Comparison of ENCODE assay signal across 18 cellular contexts in genomic region chr16:2273931-2274330, GRCh38. TPM values are rescaled to one million over a fixed set of nuclear protein-coding genes. Genes with fewer than 3 reads are reported as not detected.
"Had no signal": no experiment of that assay in that cellular context is flagged by ENCODE, and none has a peak within 500 bp of the region (broad histone marks: within the 10 kb centered on the region; RNA-seq: fewer than 3 reads in every experiment).

No MANE protein-coding gene starts in this region.

- H3K27ac ChIP-seq: foreskin keratinocyte, left ventricle myocardium inferior, lower lobe of right lung, stomach, thoracic aorta, transverse colon had no signal

- H3K27me3 Mint-ChIP-seq: dendritic cell treated with granulocyte-macrophage colony-stimulating factor and Interleukin-4, amounts not matched to agents 40 ng/mL and 50 ng/mL, for 4 days; memory B cell had no signal

- DNase-seq: erythroblast; foreskin keratinocyte; immature natural killer cell; left ventricle myocardium inferior; lower lobe of right lung; natural killer cell; small intestine; stimulated activated CD4-positive, alpha-beta T cell treated with anti-CD3 and anti-CD28 coated beads, Interleukin-12 subunit alpha, Interleukin-12 subunit beta, amount 100 ng/mL, for 4 hours; stimulated activated naive CD4-positive, alpha-beta T cell; stomach; transverse colon had no signal

- H3K9me3 ChIP-seq: left ventricle myocardium inferior, lower lobe of right lung, stomach, thoracic aorta, transverse colon had no signal

- H3K4me1 ChIP-seq: foreskin keratinocyte had no signal

- H3K4me3 Mint-ChIP-seq: dendritic cell treated with granulocyte-macrophage colony-stimulating factor and Interleukin-4, amounts not matched to agents 40 ng/mL and 50 ng/mL, for 4 days; immature natural killer cell; memory B cell; mesothelial cell of epicardium; natural killer cell had no signal

- FAIRE-seq: endothelial cell of umbilical vein, keratinocyte, small intestine had no signal

- H3K27ac Mint-ChIP-seq: immature natural killer cell, memory B cell, natural killer cell had no signal

- H3K36me3 ChIP-seq: left ventricle myocardium inferior, transverse colon had no signal

- ATAC-seq: foreskin keratinocyte, natural killer cell had no signal

- H3K9me3 Mint-ChIP-seq: dendritic cell treated with granulocyte-macrophage colony-stimulating factor and Interleukin-4, amounts not matched to agents 40 ng/mL and 50 ng/mL, for 4 days; immature natural killer cell; memory B cell; mesothelial cell of epicardium; natural killer cell; neural crest cell had no signal

- H3K4me3 ChIP-seq: left ventricle myocardium inferior, lower lobe of right lung, stomach, thoracic aorta, transverse colon had no signal

- H3K27me3 ChIP-seq: stomach, transverse colon had no signal

- H3K36me3 Mint-ChIP-seq: immature natural killer cell, memory B cell, natural killer cell had no signal

RNA-seq across cellular contexts. Expression of gene DNASE1L2, which starts 37.7 kb away (rescaled TPM):
- total RNA-seq: stomach had no signal
- polyA plus RNA-seq: immature natural killer cell had no signal
